In genomic region chr6:108702106-108702851, GRCh38 we compare ENCODE assay signal across 3 cellular contexts.
TF ChIP-seq lines count a peak whose summit lies in the region.

No MANE protein-coding gene starts in this region.

TF ChIP-seq in SK-N-SH treated with all-trans-retinoic acid at 6 μM for 48 hours, 23 proteins besides CTCF, POLR2A, EP300 and RAD21 (continued from another document):
- TF ChIP-seq CSRNP3 (CRISPR knock-in tag; IDR thresholded peaks at IDR 0.05) (no peak), OSR1 (CRISPR knock-in tag; IDR thresholded peaks at IDR 0.05) (no peak), ISL1 (CRISPR knock-in tag; IDR thresholded peaks at IDR 0.05) (no peak), SNAI2 (CRISPR knock-in tag; IDR thresholded peaks at IDR 0.05) (no peak), POU6F1 (CRISPR knock-in tag; IDR thresholded peaks at IDR 0.05; ENCODE audit: borderline replicate concordance, low read depth) (no peak)
TF ChIP-seq in SK-N-SH treated with all-trans-retinoic acid at 6 μM for 48 hours: peak in this region for 1.

TF ChIP-seq in SK-N-SH, 30 proteins besides CTCF, POLR2A, EP300 and RAD21 (continued from another document):
- TF ChIP-seq USF2 (IDR thresholded peaks at IDR 0.05; ENCODE audit: borderline replicate concordance, low read depth, low read length) (no peak), YY1 (IDR thresholded peaks at IDR 0.05; ENCODE audit: low read depth) (no peak), POLR2AphosphoS5 (IDR thresholded peaks at IDR 0.05; ENCODE audit: low read depth, low read length) (no peak), PBX3 (IDR thresholded peaks at IDR 0.05) (no peak), SIN3A (IDR thresholded peaks at IDR 0.05; ENCODE audit: borderline replicate concordance, low read depth, low read length) (no peak), USF1 (IDR thresholded peaks at IDR 0.05; ENCODE audit: borderline replicate concordance, low read depth) (no peak)
TF ChIP-seq in SK-N-SH: peak in this region for 0.

TF ChIP-seq in K562, 482 proteins besides CTCF, POLR2A, EP300 and RAD21 (continued from another document):
- no peak for TF ChIP-seq MGA (IDR thresholded peaks at IDR 0.05)
- TF ChIP-seq ZNF217 (CRISPR knock-in tag; IDR thresholded peaks at IDR 0.05), result no peak
- no peak for TF ChIP-seq DACH1 (IDR thresholded peaks at IDR 0.05; ENCODE audit: partially characterized antibody)
- TF ChIP-seq ZNF785 (CRISPR knock-in tag; IDR thresholded peaks at IDR 0.05), result no peak
- TF ChIP-seq RBM39 (optimal IDR thresholded peaks at IDR 0.05; ENCODE audit: low read depth, low read length), result no peak
- TF ChIP-seq CREB1 (IDR thresholded peaks at IDR 0.05), result no peak
- no peak for TF ChIP-seq CREB1 (CRISPR knock-in tag; IDR thresholded peaks at IDR 0.05)
- TF ChIP-seq HMG20A (CRISPR knock-in tag; conservative IDR thresholded peaks at IDR 0.05), result no peak
- no peak for TF ChIP-seq PRDM10 (IDR thresholded peaks at IDR 0.05; ENCODE audit: partially characterized antibody)
- TF ChIP-seq NFIC (IDR thresholded peaks at IDR 0.05), result no peak
- no peak for TF ChIP-seq ID3 (CRISPR knock-in tag; IDR thresholded peaks at IDR 0.05)
- TF ChIP-seq ID3 (tag; IDR thresholded peaks at IDR 0.05), result no peak
- TF ChIP-seq CBX3 (IDR thresholded peaks at IDR 0.05; ENCODE audit: borderline replicate concordance in 1 of 2, low read length in 2 of 2), result peak in 1 of 2 experiments; percentile 26; a peak in 1 of 3 replicates
- no peak for TF ChIP-seq CXXC5 (CRISPR knock-in tag; IDR thresholded peaks at IDR 0.05)
- TF ChIP-seq SMARCA4 (IDR thresholded peaks at IDR 0.05), result no peak
- no peak for TF ChIP-seq CEBPB (tag; IDR thresholded peaks at IDR 0.05)
- TF ChIP-seq TFE3 (CRISPR knock-in tag; IDR thresholded peaks at IDR 0.05), result no peak
- no peak for TF ChIP-seq FOXP4 (CRISPR knock-in tag; IDR thresholded peaks at IDR 0.05; ENCODE audit: borderline replicate concordance)
- TF ChIP-seq ZNF512 (tag; IDR thresholded peaks at IDR 0.05), result peak; percentile 30; the same call in 1 of the 2 replicates
